ENCODE assay signal across 23 cellular contexts in genomic region chr5:5542654-5543053, GRCh38.
A peak's percentile ranks its signal among the peaks of the same experiment; 100 is the strongest.
DNase-seq lines count a peak whose midpoint lies in the region; ATAC-seq and TF ChIP-seq lines count a peak whose summit lies in the region.
"Had no signal": no experiment of that assay in that cellular context is flagged by ENCODE, and none has a peak within 500 bp of the region (broad histone marks: within the 10 kb centered on the region; RNA-seq: fewer than 3 reads in every experiment).

No MANE protein-coding gene starts in this region.

- H3K27me3 ChIP-seq in SK-N-SH (ENCODE audit: insufficient read depth), result no peaks in the 10 kb centered on the region
- H3K27me3 ChIP-seq in testis, result no peaks in the 10 kb centered on the region
- H3K27me3 ChIP-seq: MG63 had no signal

- H3K27ac ChIP-seq in SK-N-SH (ENCODE audit: low read depth in 2 of 2, low read length in 1 of 2) (peak overlapping the region in 1 of 2 experiments; percentile 95; a peak in 2 of 4 replicates), testis (no peak overlapping the region)
- H3K27ac ChIP-seq: A549, C4-2B, GM23248 had no signal

- no peaks in the 10 kb centered on the region; the same call in 1 of the 2 replicates for H3K36me3 Mint-ChIP-seq in WTC11
- no peaks in the 10 kb centered on the region for H3K36me3 Mint-ChIP-seq in CD14-positive monocyte
- H3K36me3 Mint-ChIP-seq in activated T-cell treated with anti-CD3 and anti-CD28 coated beads, Interleukin-2, amount 50 U/mL, for 72 hours (ENCODE audit: insufficient read depth in 2 of 2), result no peaks in the 10 kb centered on the region
- H3K36me3 Mint-ChIP-seq: CD8-positive, alpha-beta memory T cell; T-cell had no signal

- CTCF ChIA-PET in SK-N-SH (lab: Yijun Ruan, JAX) (interaction anchor here (0.9 to 1.3 kb wide), 2 partner anchors 15 to 46 kb away, joined by 3 to 4 read pairs; no protein-coding TSS in a partner anchor), WTC11 (lab: Charles Lee) (interaction anchor here (2.1 kb wide), 1 partner anchor 45 kb away, joined by 4 read pairs; no protein-coding TSS in a partner anchor)

- DNase-seq in SK-N-SH (peak; percentile 47), NCI-H2029 treated with DMSO at 0.1 percent for 48 hours (lab: John Stamatoyannopoulos, UW) (peak; percentile 12), WTC11 (ENCODE audit: low spot score) (no peak), testis (peak; percentile 72), CD14-positive monocyte (ENCODE audit: low spot score) (no peak)
- DNase-seq in activated T-cell treated with anti-CD3 and anti-CD28 coated beads, Interleukin-2, amount 50 U/mL, for 72 hours, result no peak
- DNase-seq: AML-193; CD8-positive, alpha-beta memory T cell; DMS 273 treated with DMSO at 0.1 percent for 48 hours; DND-41; GM23248; H9; KG1; MG63; NCI-H1694; NCI-H2081 treated with DMSO at 0.1 percent for 48 hours; NCI-H510A; NCI-H69; PC-3; T-cell had no signal

- H3K27ac Mint-ChIP-seq in WTC11 (no peak overlapping the region), CD14-positive monocyte (no peak overlapping the region)
- H3K27ac Mint-ChIP-seq in activated T-cell treated with anti-CD3 and anti-CD28 coated beads, Interleukin-2, amount 50 U/mL, for 72 hours, result no peak overlapping the region
- H3K27ac Mint-ChIP-seq: CD8-positive, alpha-beta memory T cell; H9; T-cell had no signal

- POLR2A ChIA-PET in SK-N-SH (lab: Yijun Ruan, JAX), result no interaction called here
- POLR2A ChIA-PET in WTC11 (lab: Charles Lee), result no interaction called here

- H3K4me3 Mint-ChIP-seq in WTC11 (no peak overlapping the region), CD14-positive monocyte (no peak overlapping the region)
- no peak overlapping the region for H3K4me3 Mint-ChIP-seq in activated T-cell treated with anti-CD3 and anti-CD28 coated beads, Interleukin-2, amount 50 U/mL, for 72 hours
- H3K4me3 Mint-ChIP-seq: CD8-positive, alpha-beta memory T cell; H9; T-cell had no signal

- H3F3A ChIP-seq in SK-N-SH (replicated peaks; ENCODE audit: insufficient read depth), result no peaks in the 10 kb centered on the region

- H3K4me1 Mint-ChIP-seq in WTC11 (peaks cover 39% of the 10 kb centered on the region), CD14-positive monocyte (no peaks in the 10 kb centered on the region)
- H3K4me1 Mint-ChIP-seq in activated T-cell treated with anti-CD3 and anti-CD28 coated beads, Interleukin-2, amount 50 U/mL, for 72 hours (ENCODE audit: low read depth), result no peaks in the 10 kb centered on the region
- H3K4me1 Mint-ChIP-seq: CD8-positive, alpha-beta memory T cell; T-cell had no signal

- H3K4me1 ChIP-seq in SK-N-SH (ENCODE audit: control insufficient read depth in 1 of 2, insufficient read depth in 2 of 2, low read depth in 1 of 2, low read length in 1 of 2), result peaks cover 0 to 9% of the 10 kb centered on the region in 2 experiments; a peak in 1 of 4 replicates
- no peaks in the 10 kb centered on the region for H3K4me1 ChIP-seq in testis
- H3K4me1 ChIP-seq: A549 had no signal

- H3K9ac ChIP-seq in SK-N-SH, result no peak overlapping the region
- H3K9ac ChIP-seq: GM23248 had no signal

- TF ChIP-seq CTCF in SK-N-SH (IDR thresholded peaks at IDR 0.05) (no peak), WTC11 (IDR thresholded peaks at IDR 0.05) (no peak), testis (IDR thresholded peaks at IDR 0.05) (no peak), CD14-positive monocyte (IDR thresholded peaks at IDR 0.05) (no peak)

- TF ChIP-seq RAD21 in SK-N-SH (IDR thresholded peaks at IDR 0.05; ENCODE audit: low read length), result no peak

- H3K27me3 Mint-ChIP-seq in WTC11 (ENCODE audit: low read depth) (peaks cover 3% of the 10 kb centered on the region; the same call in 1 of the 2 replicates), CD14-positive monocyte (ENCODE audit: low read depth in 3 of 3) (peaks cover 0 to 1% (median 0%) of the 10 kb centered on the region in 3 donors)
- peaks cover 18% of the 10 kb centered on the region for H3K27me3 Mint-ChIP-seq in activated T-cell treated with anti-CD3 and anti-CD28 coated beads, Interleukin-2, amount 50 U/mL, for 72 hours (ENCODE audit: low read depth)

- H3K79me2 ChIP-seq in SK-N-SH (ENCODE audit: insufficient read depth), result no peaks in the 10 kb centered on the region

- 35% methylated on average over 4 of the region's 4 CpGs for WGBS in SK-N-SH (ENCODE audit: low lambda C conversion rate)
- 48 to 72% methylated on average over 4 of the region's 4 CpGs for WGBS in testis, 2 donors

- intact Hi-C loops in testis (cut with DNase I; ENCODE audit: low total_unique reads) (no loop called here), CD14-positive monocyte (cut with micrococcal nuclease) (no loop called here)

- H3K36me3 ChIP-seq in SK-N-SH (replicated peaks in 1 of 2; ENCODE audit: control insufficient read depth in 1 of 2, insufficient read depth in 2 of 2, low read length in 1 of 2) (no peaks in the 10 kb centered on the region), testis (ENCODE audit: low read depth, missing control alignments) (no peaks in the 10 kb centered on the region)
- H3K36me3 ChIP-seq: MG63 had no signal

- H3K9me3 ChIP-seq in SK-N-SH, result no peaks in the 10 kb centered on the region
- H3K9me3 ChIP-seq in testis, result no peaks in the 10 kb centered on the region
- H3K9me3 ChIP-seq: A549, MG63 had no signal

- H2AFZ ChIP-seq in SK-N-SH (ENCODE audit: low read depth), result no peak overlapping the region
- H2AFZ ChIP-seq: GM23248 had no signal

- ATAC-seq in SK-N-SH treated with all-trans-retinoic acid at 6 μM for 48 hours (no peak), WTC11 (0 out of 2 replicates have a peak, but pooled peaks have one; percentile 37)
- ATAC-seq in activated T-cell treated with anti-CD3 and anti-CD28 coated beads, Interleukin-2, amount 50 U/mL, for 72 hours (replicated peaks in 1 of 2), result no peak
- ATAC-seq: A549, PC-3, T-cell had no signal

- peaks cover 11% of the 10 kb centered on the region for H3K9me3 Mint-ChIP-seq in WTC11
- peaks cover 0 to 6% (median 3%) of the 10 kb centered on the region in 7 donors for H3K9me3 Mint-ChIP-seq in CD14-positive monocyte
- peaks cover 3 to 4% of the 10 kb centered on the region in 2 donors for H3K9me3 Mint-ChIP-seq in activated T-cell treated with anti-CD3 and anti-CD28 coated beads, Interleukin-2, amount 50 U/mL, for 72 hours
- H3K9me3 Mint-ChIP-seq: CD8-positive, alpha-beta memory T cell; T-cell had no signal

- no peak for TF ChIP-seq POLR2A in testis (IDR thresholded peaks at IDR 0.05)

- H3K4me3 ChIP-seq in SK-N-SH (ENCODE audit: low read depth in 2 of 2, low read length in 1 of 2) (no peak overlapping the region), testis (no peak overlapping the region)
- H3K4me3 ChIP-seq: A549, GM23248, MG63 had no signal

- peak in 1 of 2 experiments; percentile 69; a peak in 2 of 4 replicates for TF ChIP-seq EP300 in SK-N-SH (IDR thresholded peaks at IDR 0.05; ENCODE audit: borderline replicate concordance in 1 of 2, low read depth in 1 of 2, low read length in 1 of 2)

- no peaks in the 10 kb centered on the region for H3K9me2 ChIP-seq in SK-N-SH

- no peak overlapping the region for H3K4me2 ChIP-seq in SK-N-SH
- H3K4me2 ChIP-seq: A549 had no signal

- H4K20me1 ChIP-seq in SK-N-SH (ENCODE audit: insufficient read depth), result no peaks in the 10 kb centered on the region

TF ChIP-seq in SK-N-SH, 30 proteins besides CTCF, POLR2A, EP300 and RAD21 (continues in another document):
- TF ChIP-seq GATA2 (CRISPR knock-in tag; IDR thresholded peaks at IDR 0.05), result peak; percentile 52
- TF ChIP-seq TAF1 (IDR thresholded peaks at IDR 0.05; ENCODE audit: borderline replicate concordance, low read depth, low read length), result no peak
- no peak for TF ChIP-seq RXRA (IDR thresholded peaks at IDR 0.05; ENCODE audit: borderline replicate concordance, low read depth)
- TF ChIP-seq FOXM1 (IDR thresholded peaks at IDR 0.05; ENCODE audit: low read depth), result no peak
- no peak for TF ChIP-seq EZH2phosphoT487 (IDR thresholded peaks at IDR 0.05; ENCODE audit: borderline replicate concordance, low read depth)

TF ChIP-seq in SK-N-SH treated with all-trans-retinoic acid at 6 μM for 48 hours, 23 proteins besides CTCF, POLR2A, EP300 and RAD21 (continues in another document):
- no peak for TF ChIP-seq PATZ1 (CRISPR knock-in tag; IDR thresholded peaks at IDR 0.05; ENCODE audit: borderline replicate concordance)

TF ChIP-seq in WTC11, 78 proteins besides CTCF, POLR2A, EP300 and RAD21:
- no peak for TF ChIP-seq GTF2I (CRISPR knock-in tag; conservative IDR thresholded peaks at IDR 0.05)
- TF ChIP-seq ATF3 (CRISPR knock-in tag; conservative IDR thresholded peaks at IDR 0.05), result no peak
- TF ChIP-seq NFE2L1 (CRISPR knock-in tag; IDR thresholded peaks at IDR 0.05), result no peak

Comparison
In these comparisons a context has a peak if more than half of its experiments do, and no peak if none do; other contexts are left out.
1. DNase-seq: peak in SK-N-SH (single experiment), NCI-H2029 treated with DMSO at 0.1 percent for 48 hours (single experiment) and testis (single experiment); none in WTC11 (single experiment), CD14-positive monocyte (single experiment) and activated T-cell treated with anti-CD3 and anti-CD28 coated beads, Interleukin-2, amount 50 U/mL, for 72 hours (0 of 2).
2. Of the 6 proteins assayed by ChIP-seq in both WTC11 and SK-N-SH: peak only in WTC11: none; only in SK-N-SH: FOXJ3; in both: none; in neither: 5.